Comparison of ENCODE assay signal across 16 cellular contexts in genomic region chr5:149651686-149652085, GRCh38.
DNase-seq lines count a peak whose midpoint lies in the region; ATAC-seq and TF ChIP-seq lines count a peak whose summit lies in the region.
"Had no signal": no experiment of that assay in that cellular context is flagged by ENCODE, and none has a peak within 500 bp of the region (broad histone marks: within the 10 kb centered on the region; RNA-seq: fewer than 3 reads in every experiment).

No MANE protein-coding gene starts in this region.

- ATAC-seq in CD4-positive, alpha-beta T cell (ENCODE audit: poor library complexity): peak; percentile 41
- no peak for ATAC-seq in HG03280 (IDR thresholded peaks at IDR 0.05; ENCODE audit: unreplicated experiment)

- peaks cover 9% of the 10 kb centered on the region for H3K4me1 Mint-ChIP-seq in CD4-positive, alpha-beta T cell (ENCODE audit: low read depth)

- H3K9me3 ChIP-seq in CD4-positive, alpha-beta T cell (ENCODE audit: control insufficient read depth, low read length): peaks cover 2% of the 10 kb centered on the region
- no peaks in the 10 kb centered on the region for H3K9me3 ChIP-seq in ectodermal cell (ENCODE audit: control insufficient read depth, low read length)
- H3K9me3 ChIP-seq: testis had no signal

- no peak for TF ChIP-seq CTCF in CD4-positive, alpha-beta T cell (IDR thresholded peaks at IDR 0.05)

- H3K36me3 Mint-ChIP-seq in CD4-positive, alpha-beta T cell (ENCODE audit: low read depth): no peaks in the 10 kb centered on the region
- H3K36me3 Mint-ChIP-seq: CD14-positive monocyte had no signal

- peaks cover 3% of the 10 kb centered on the region for H3K9me3 Mint-ChIP-seq in CD4-positive, alpha-beta T cell
- H3K9me3 Mint-ChIP-seq: nephron had no signal

- no peaks in the 10 kb centered on the region for H3K27me3 ChIP-seq in CD4-positive, alpha-beta T cell (ENCODE audit: control insufficient read depth, insufficient read depth, low read length)
- no peaks in the 10 kb centered on the region for H3K27me3 ChIP-seq in ectodermal cell (ENCODE audit: control insufficient read depth, insufficient read depth, low read length, poor library complexity, severe bottlenecking)
- H3K27me3 ChIP-seq: testis had no signal

- H3K27ac Mint-ChIP-seq in CD4-positive, alpha-beta T cell: no peak overlapping the region
- H3K27ac Mint-ChIP-seq: CD14-positive monocyte, nephron had no signal

- H3K4me3 ChIP-seq in ectodermal cell (ENCODE audit: insufficient read depth, low read depth, low read length): no peak overlapping the region
- H3K4me3 ChIP-seq: SK-N-MC, testis had no signal

- CTCF ChIA-PET in CD4-positive, alpha-beta T cell (lab: Charles Lee): no interaction called here

- H3K4me3 Mint-ChIP-seq in CD4-positive, alpha-beta T cell: no peak overlapping the region
- H3K4me3 Mint-ChIP-seq: CD14-positive monocyte, nephron had no signal

- intact Hi-C loops in CD4-positive, alpha-beta T cell (cut with DNase I, micrococcal nuclease): no loop called here

- H3K36me3 ChIP-seq in ectodermal cell (ENCODE audit: control insufficient read depth, insufficient read depth, low read length): no peaks in the 10 kb centered on the region

- H3K27ac ChIP-seq in CD4-positive, alpha-beta T cell (ENCODE audit: low read depth, low read length): no peak overlapping the region
- peak overlapping the region; percentile 6 for H3K27ac ChIP-seq in ectodermal cell (ENCODE audit: insufficient read depth, low read depth, low read length, poor library complexity, severe bottlenecking)
- H3K27ac ChIP-seq: HL-60, SK-N-MC, testis, VCaP had no signal

- peak in 2 of 3 experiments; percentile 8 to 27 for DNase-seq in NCI-H1417 (lab: John Stamatoyannopoulos, UW)
- no peak for DNase-seq in NCI-H1417 treated with DMSO at 0.1 percent for 48 hours (lab: John Stamatoyannopoulos, UW)
- DNase-seq in CD4-positive, alpha-beta T cell: no peak
- peak; percentile 31 for DNase-seq in NOMO-1 treated with dmso at 0.1 percent for 144 hours (lab: John Stamatoyannopoulos, UW; ENCODE audit: unreplicated experiment)
- no peak for DNase-seq in hypothalamus (lab: John Stamatoyannopoulos, UW)
- no peak for DNase-seq in dermis blood vessel endothelial cell
- DNase-seq: anterior cingulate cortex, NCI-H1930, testis had no signal

- POLR2A ChIA-PET in CD4-positive, alpha-beta T cell (lab: Charles Lee): interaction anchor here (1.6 to 1.9 kb wide), 2 partner anchors 78 to 80 kb away, joined by 4 to 5 read pairs; partner anchors contain the start of gene PPARGC1B

- no peaks in the 10 kb centered on the region for H3K27me3 Mint-ChIP-seq in CD4-positive, alpha-beta T cell

- WGBS in ectodermal cell, 2 experiments: 82 to 94% methylated on average over 1 of the region's 1 CpG

- no peaks in the 10 kb centered on the region for H3K4me1 ChIP-seq in ectodermal cell (ENCODE audit: control insufficient read depth, insufficient read depth, low read length)
- H3K4me1 ChIP-seq: testis had no signal

Comparison
In these comparisons a context has a peak if more than half of its experiments do, and no peak if none do; other contexts are left out.
1. DNase-seq: peak in NCI-H1417 (2 of 3) and NOMO-1 treated with dmso at 0.1 percent for 144 hours (single experiment); none in NCI-H1417 treated with DMSO at 0.1 percent for 48 hours (single experiment), CD4-positive, alpha-beta T cell (0 of 10), hypothalamus (0 of 51) and dermis blood vessel endothelial cell (single experiment).